Comparison of ENCODE assay signal across 9 cellular contexts in the genomic region with DNA sequence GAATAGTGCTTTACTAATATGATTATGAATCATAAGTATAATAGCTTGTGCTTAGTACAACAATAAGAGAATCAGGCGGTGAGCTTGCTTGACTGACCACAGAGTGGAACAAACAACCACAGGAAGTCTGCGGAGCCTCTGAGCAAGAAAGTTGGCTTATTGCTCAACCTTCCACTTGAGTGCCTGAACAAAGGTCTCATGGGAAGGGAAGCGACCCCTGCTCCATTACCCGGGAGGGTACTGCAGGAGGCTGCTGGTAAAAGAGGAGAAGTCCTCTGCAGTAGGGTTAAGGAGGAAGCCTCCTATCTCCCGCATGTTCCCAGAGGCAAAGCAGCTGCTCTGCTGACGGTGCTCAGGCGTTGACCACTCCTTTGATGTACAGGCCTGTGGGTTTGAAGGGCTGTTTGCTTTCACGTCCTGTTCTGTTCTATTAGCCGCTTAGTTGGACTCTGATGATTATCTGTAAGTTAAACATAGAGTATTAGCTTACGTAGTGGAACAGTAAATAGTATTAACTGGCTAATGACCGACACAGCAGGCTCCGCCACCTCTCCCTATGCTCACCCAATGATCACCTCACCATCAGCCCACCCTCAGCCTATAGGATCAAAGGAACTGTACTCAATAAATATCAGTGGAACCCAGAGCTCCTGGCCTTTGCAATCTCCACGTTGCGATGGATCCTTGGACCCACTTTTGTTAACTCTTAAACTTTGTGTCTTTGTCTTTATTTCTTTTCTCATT. TPM values are rescaled to one million over a fixed set of nuclear protein-coding genes. Genes with fewer than 3 reads are reported as not detected.
DNase-seq lines count a peak whose midpoint lies in the region; TF ChIP-seq lines count a peak whose summit lies in the region.
"Had no signal": no experiment of that assay in that cellular context is flagged by ENCODE, and none has a peak within 500 bp of the region (broad histone marks: within the 10 kb centered on the region; RNA-seq: fewer than 3 reads in every experiment).

No MANE protein-coding gene starts in this region.

- 56 to 63% methylated on average over 14 of the region's 14 CpGs for WGBS in lower leg skin, 2 donors

- peak overlapping the region; percentile 27 for H3K27ac Mint-ChIP-seq in type B pancreatic cell

- peaks cover 14% of the 10 kb centered on the region for H3K4me1 Mint-ChIP-seq in type B pancreatic cell (ENCODE audit: unreplicated experiment)

- H3K27ac ChIP-seq in brain microvascular endothelial cell, result no peak overlapping the region

- H3K27me3 ChIP-seq in brain microvascular endothelial cell (replicated peaks), result peaks cover 17% of the 10 kb centered on the region

- no peaks in the 10 kb centered on the region for H3K9me3 Mint-ChIP-seq in type B pancreatic cell

- no peaks in the 10 kb centered on the region for H3K36me3 ChIP-seq in brain microvascular endothelial cell (replicated peaks)

- DNase-seq in activated effector memory CD4-positive, alpha-beta T cell treated with anti-CD3 and anti-CD28 coated beads, Interleukin-2, amount 50 U/mL, for 16 hours, result peak; percentile 64
- DNase-seq in activated effector memory CD4-positive, alpha-beta T cell treated with Interleukin-2 at 50 U/mL for 16 hours, result no peak
- peak; percentile 81 for DNase-seq in NCI-H146 (lab: John Stamatoyannopoulos, UW)
- peak; percentile 80 for DNase-seq in brain microvascular endothelial cell
- peak; percentile 66 to 85 for DNase-seq in lower leg skin (ENCODE audit: low spot score in 2 of 2)
- DNase-seq in type B pancreatic cell (ENCODE audit: extremely low spot score, unreplicated experiment), result no peak
- DNase-seq in GM19238 (ENCODE audit: insufficient read length, low spot score), result no peak
- DNase-seq in activated gamma-delta T cell (lab: John Stamatoyannopoulos, UW), result no peak

- in situ Hi-C loops in brain microvascular endothelial cell (cut with HindIII; ENCODE audit: low pct_ligation_motif_present, low sequenced_read_pairs), result loop anchor here (10.0 kb wide), 1 partner anchor 58 kb away; the partner anchor contains the start of gene ALOXE3

- peak overlapping the region; percentile 35 for H3K4me3 Mint-ChIP-seq in type B pancreatic cell

- peaks cover 63% of the 10 kb centered on the region for H3K27me3 Mint-ChIP-seq in type B pancreatic cell

- no peak for TF ChIP-seq POLR2A in lower leg skin (IDR thresholded peaks at IDR 0.05)

- no peaks in the 10 kb centered on the region for H3K36me3 Mint-ChIP-seq in type B pancreatic cell

- no peak for TF ChIP-seq CTCF in brain microvascular endothelial cell (IDR thresholded peaks at IDR 0.05; ENCODE audit: low read depth, low read length, missing control alignments)
- TF ChIP-seq CTCF in lower leg skin (IDR thresholded peaks at IDR 0.05), result no peak
- no peak for TF ChIP-seq CTCF in type B pancreatic cell (conservative IDR thresholded peaks at IDR 0.05)

- H3K4me3 ChIP-seq in brain microvascular endothelial cell (ENCODE audit: low read depth, low read length), result no peak overlapping the region
- H3K4me3 ChIP-seq in lower leg skin (ENCODE audit: low read depth, poor library complexity, severe bottlenecking), result no peak overlapping the region

- intact Hi-C loops in lower leg skin (cut with DNase I; ENCODE audit: low total_unique reads), result no loop called here

RNA-seq across cellular contexts. Expression of gene ALOX15B, which starts 17.5 kb away (rescaled TPM):
- total RNA-seq in lower leg skin, result 100 to 1,000 TPM in 1 of 4 donors, 10 to 100 TPM in 3; 13.9 to 116 (median 59.9) TPM
- total RNA-seq in type B pancreatic cell (ENCODE audit: low replicate concordance), result not detected in 2 replicates
- total RNA-seq: activated CD8-positive, alpha-beta memory T cell treated with anti-CD3 and anti-CD28 coated beads for 36 hours had no signal

RNA-seq across cellular contexts. Expression of gene ALOX12B, which starts 31.1 kb away (rescaled TPM):
- total RNA-seq in lower leg skin (100 to 1,000 TPM; 131 to 246 (median 157) TPM), type B pancreatic cell (ENCODE audit: low replicate concordance) (not detected in 2 replicates)

RNA-seq across cellular contexts. Expression of gene GUCY2D, which starts 54.0 kb away (rescaled TPM):
- total RNA-seq in lower leg skin (under 1 TPM in 1 of 4 donors, not detected in 3; 0.13 TPM), type B pancreatic cell (ENCODE audit: low replicate concordance) (0.29 and 0.43 TPM in 2 replicates)
- total RNA-seq: activated CD8-positive, alpha-beta memory T cell treated with anti-CD3 and anti-CD28 coated beads for 36 hours had no signal

Comparison
In these comparisons a context has a peak if more than half of its experiments do, and no peak if none do; other contexts are left out.
1. DNase-seq: peak in activated effector memory CD4-positive, alpha-beta T cell treated with anti-CD3 and anti-CD28 coated beads, Interleukin-2, amount 50 U/mL, for 16 hours (single experiment), NCI-H146 (single experiment), brain microvascular endothelial cell (single experiment) and lower leg skin (2 of 2); none in activated effector memory CD4-positive, alpha-beta T cell treated with Interleukin-2 at 50 U/mL for 16 hours (single experiment), type B pancreatic cell (single experiment), GM19238 (single experiment) and activated gamma-delta T cell (single experiment).
2. RNA of gene ALOX15B, which starts 17.5 kb away (total RNA-seq): 13.9 to 116 TPM in lower leg skin; not detected in type B pancreatic cell; every median in the first group is over 10 times any median in the second.
3. RNA of gene ALOX12B, which starts 31.1 kb away (total RNA-seq): 131 to 246 TPM in lower leg skin; not detected in type B pancreatic cell; every median in the first group is over 100 times any median in the second.